ENCODE assay signal across 18 cellular contexts in the genomic region with DNA sequence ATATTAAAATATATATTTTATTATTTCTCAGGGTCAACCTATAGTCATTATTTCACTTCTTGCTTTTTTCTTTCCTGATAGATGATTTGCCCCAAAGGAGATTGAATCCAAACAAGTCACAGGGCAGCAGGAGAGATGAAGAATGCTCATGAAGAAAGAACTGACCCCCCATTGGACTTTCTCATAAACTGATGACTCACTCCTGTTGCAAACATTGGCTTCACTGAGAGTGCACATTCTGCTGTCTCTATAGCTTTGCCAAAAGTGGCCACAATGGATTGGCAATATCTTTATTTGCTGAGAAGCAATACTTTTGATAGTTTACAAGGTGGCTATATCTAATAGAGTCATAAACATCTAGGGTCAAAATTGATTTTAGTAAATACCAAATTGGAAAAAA. TPM values are rescaled to one million over a fixed set of nuclear protein-coding genes. Genes with fewer than 3 reads are reported as not detected.
DNase-seq lines count a peak whose midpoint lies in the region; ATAC-seq and TF ChIP-seq lines count a peak whose summit lies in the region.
"Had no signal": no experiment of that assay in that cellular context is flagged by ENCODE, and none has a peak within 500 bp of the region (broad histone marks: within the 10 kb centered on the region; RNA-seq: fewer than 3 reads in every experiment).

No MANE protein-coding gene starts in this region.

- H3K4me1 ChIP-seq in left lung (no peaks in the 10 kb centered on the region), heart left ventricle (no peaks in the 10 kb centered on the region)
- H3K4me1 ChIP-seq: BLaER1, pancreas had no signal

- TF ChIP-seq CTCF in AG10803 (conservative IDR thresholded peaks at IDR 0.05; ENCODE audit: low read length) (no peak), brain microvascular endothelial cell (IDR thresholded peaks at IDR 0.05; ENCODE audit: low read depth, low read length, missing control alignments) (no peak), left lung (IDR thresholded peaks at IDR 0.05) (no peak), WTC11 (IDR thresholded peaks at IDR 0.05) (no peak), heart left ventricle (IDR thresholded peaks at IDR 0.05) (no peak)

- H3K4me1 Mint-ChIP-seq in WTC11, result no peaks in the 10 kb centered on the region

- peak; percentile 75 for DNase-seq in AG10803 (ENCODE audit: low read depth)
- DNase-seq in LHCN-M2 (ENCODE audit: low read depth), result peak; percentile 26
- DNase-seq in brain microvascular endothelial cell, result peak; percentile 45
- no peak for DNase-seq in left lung
- no peak for DNase-seq in WTC11 (ENCODE audit: low spot score)
- DNase-seq in heart left ventricle, result no peak
- DNase-seq: DMS79 treated with DMSO at 0.1 percent for 48 hours; effector memory CD4-positive, alpha-beta T cell; kidney glomerular epithelial cell; NCI-H1436; NCI-H2227 treated with DMSO at 0.1 percent for 48 hours; pancreas had no signal

- H3K27me3 ChIP-seq in brain microvascular endothelial cell (replicated peaks) (no peaks in the 10 kb centered on the region), left lung (no peaks in the 10 kb centered on the region), heart left ventricle (no peaks in the 10 kb centered on the region)
- H3K27me3 ChIP-seq: BLaER1, cardiac muscle cell, pancreas had no signal

- no peaks in the 10 kb centered on the region for H3K36me3 ChIP-seq in brain microvascular endothelial cell (replicated peaks)
- H3K36me3 ChIP-seq in left lung, result no peaks in the 10 kb centered on the region
- H3K36me3 ChIP-seq in heart left ventricle, result no peaks in the 10 kb centered on the region
- H3K36me3 ChIP-seq: BLaER1, cardiac muscle cell, pancreas had no signal

- H3K27me3 Mint-ChIP-seq in WTC11 (ENCODE audit: low read depth), result no peaks in the 10 kb centered on the region

- H3K9me3 Mint-ChIP-seq in WTC11, result no peaks in the 10 kb centered on the region

- in situ Hi-C loops in brain microvascular endothelial cell (cut with HindIII; ENCODE audit: low pct_ligation_motif_present, low sequenced_read_pairs), result no loop called here

- intact Hi-C loops in left lung (cut with DNase I), result no loop called here
- intact Hi-C loops in heart left ventricle (cut with DNase I), result no loop called here

- CTCF ChIA-PET in WTC11 (lab: Charles Lee), result no interaction called here

- TF ChIP-seq POLR2A in heart left ventricle (IDR thresholded peaks at IDR 0.05), result no peak

- H3K27ac ChIP-seq in brain microvascular endothelial cell (no peak overlapping the region), left lung (no peak overlapping the region), heart left ventricle (no peak overlapping the region)
- H3K27ac ChIP-seq: BLaER1, cardiac muscle cell, pancreas had no signal

- no peak overlapping the region for H3K27ac Mint-ChIP-seq in WTC11

- POLR2A ChIA-PET in WTC11 (lab: Charles Lee), result no interaction called here

- H3K4me3 ChIP-seq in AG10803 (ENCODE audit: low read length) (no peak overlapping the region), brain microvascular endothelial cell (ENCODE audit: low read depth, low read length) (no peak overlapping the region), left lung (no peak overlapping the region), heart left ventricle (no peak overlapping the region)
- H3K4me3 ChIP-seq: BLaER1, cardiac muscle cell, GM12878, pancreas had no signal

- H3K9me3 ChIP-seq in left lung (no peaks in the 10 kb centered on the region), heart left ventricle (no peaks in the 10 kb centered on the region)
- H3K9me3 ChIP-seq: BLaER1, pancreas had no signal

- H3K4me3 Mint-ChIP-seq in WTC11, result no peak overlapping the region

- peak; percentile 44 for ATAC-seq in left lung
- ATAC-seq in HG03460 (IDR thresholded peaks at IDR 0.05; ENCODE audit: unreplicated experiment), result no peak
- no peak for ATAC-seq in WTC11
- ATAC-seq in heart left ventricle, result no peak
- no peak for ATAC-seq in GM19467 (IDR thresholded peaks at IDR 0.05; ENCODE audit: unreplicated experiment)
- ATAC-seq: GM12878, SK-N-SH treated with all-trans-retinoic acid at 6 μM for 48 hours had no signal

- H3K36me3 Mint-ChIP-seq in WTC11, result no peaks in the 10 kb centered on the region

TF ChIP-seq in WTC11, 78 proteins besides CTCF, POLR2A, EP300 and RAD21 (continues in another document):
- TF ChIP-seq NR3C1 (CRISPR knock-in tag; conservative IDR thresholded peaks at IDR 0.05; ENCODE audit: low read depth) (no peak), NFE2L1 (CRISPR knock-in tag; IDR thresholded peaks at IDR 0.05) (no peak), MXD4 (CRISPR knock-in tag; IDR thresholded peaks at IDR 0.05; ENCODE audit: borderline replicate concordance) (no peak), JAZF1 (CRISPR knock-in tag; IDR thresholded peaks at IDR 0.05) (no peak), OVOL2 (CRISPR knock-in tag; IDR thresholded peaks at IDR 0.05; ENCODE audit: borderline replicate concordance) (no peak), ZNF232 (CRISPR knock-in tag; IDR thresholded peaks at IDR 0.05) (no peak), RORB (CRISPR knock-in tag; IDR thresholded peaks at IDR 0.05) (no peak), NR2C2 (CRISPR knock-in tag; IDR thresholded peaks at IDR 0.05) (no peak), GTF2I (CRISPR knock-in tag; conservative IDR thresholded peaks at IDR 0.05) (no peak), ZNF671 (CRISPR knock-in tag; IDR thresholded peaks at IDR 0.05) (no peak)
- TF ChIP-seq, protein P1, sequence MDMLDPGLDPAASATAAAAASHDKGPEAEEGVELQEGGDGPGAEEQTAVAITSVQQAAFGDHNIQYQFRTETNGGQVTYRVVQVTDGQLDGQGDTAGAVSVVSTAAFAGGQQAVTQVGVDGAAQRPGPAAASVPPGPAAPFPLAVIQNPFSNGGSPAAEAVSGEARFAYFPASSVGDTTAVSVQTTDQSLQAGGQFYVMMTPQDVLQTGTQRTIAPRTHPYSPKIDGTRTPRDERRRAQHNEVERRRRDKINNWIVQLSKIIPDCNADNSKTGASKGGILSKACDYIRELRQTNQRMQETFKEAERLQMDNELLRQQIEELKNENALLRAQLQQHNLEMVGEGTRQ (CRISPR knock-in tag; IDR thresholded peaks at IDR 0.05), result no peak
- TF ChIP-seq, protein P2, sequence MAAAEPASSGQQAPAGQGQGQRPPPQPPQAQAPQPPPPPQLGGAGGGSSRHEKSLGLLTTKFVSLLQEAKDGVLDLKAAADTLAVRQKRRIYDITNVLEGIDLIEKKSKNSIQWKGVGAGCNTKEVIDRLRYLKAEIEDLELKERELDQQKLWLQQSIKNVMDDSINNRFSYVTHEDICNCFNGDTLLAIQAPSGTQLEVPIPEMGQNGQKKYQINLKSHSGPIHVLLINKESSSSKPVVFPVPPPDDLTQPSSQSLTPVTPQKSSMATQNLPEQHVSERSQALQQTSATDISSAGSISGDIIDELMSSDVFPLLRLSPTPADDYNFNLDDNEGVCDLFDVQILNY (CRISPR knock-in tag; IDR thresholded peaks at IDR 0.05), result no peak
- TF ChIP-seq, protein P3, sequence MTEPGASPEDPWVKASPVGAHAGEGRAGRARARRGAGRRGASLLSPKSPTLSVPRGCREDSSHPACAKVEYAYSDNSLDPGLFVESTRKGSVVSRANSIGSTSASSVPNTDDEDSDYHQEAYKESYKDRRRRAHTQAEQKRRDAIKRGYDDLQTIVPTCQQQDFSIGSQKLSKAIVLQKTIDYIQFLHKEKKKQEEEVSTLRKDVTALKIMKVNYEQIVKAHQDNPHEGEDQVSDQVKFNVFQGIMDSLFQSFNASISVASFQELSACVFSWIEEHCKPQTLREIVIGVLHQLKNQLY (CRISPR knock-in tag; IDR thresholded peaks at IDR 0.05), result no peak
- TF ChIP-seq, protein P4, sequence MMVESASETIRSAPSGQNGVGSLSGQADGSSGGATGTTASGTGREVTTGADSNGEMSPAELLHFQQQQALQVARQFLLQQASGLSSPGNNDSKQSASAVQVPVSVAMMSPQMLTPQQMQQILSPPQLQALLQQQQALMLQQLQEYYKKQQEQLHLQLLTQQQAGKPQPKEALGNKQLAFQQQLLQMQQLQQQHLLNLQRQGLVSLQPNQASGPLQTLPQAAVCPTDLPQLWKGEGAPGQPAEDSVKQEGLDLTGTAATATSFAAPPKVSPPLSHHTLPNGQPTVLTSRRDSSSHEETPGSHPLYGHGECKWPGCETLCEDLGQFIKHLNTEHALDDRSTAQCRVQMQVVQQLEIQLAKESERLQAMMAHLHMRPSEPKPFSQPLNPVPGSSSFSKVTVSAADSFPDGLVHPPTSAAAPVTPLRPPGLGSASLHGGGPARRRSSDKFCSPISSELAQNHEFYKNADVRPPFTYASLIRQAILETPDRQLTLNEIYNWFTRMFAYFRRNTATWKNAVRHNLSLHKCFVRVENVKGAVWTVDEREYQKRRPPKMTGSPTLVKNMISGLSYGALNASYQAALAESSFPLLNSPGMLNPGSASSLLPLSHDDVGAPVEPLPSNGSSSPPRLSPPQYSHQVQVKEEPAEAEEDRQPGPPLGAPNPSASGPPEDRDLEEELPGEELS (CRISPR knock-in tag; IDR thresholded peaks at IDR 0.05), result no peak
- TF ChIP-seq, protein P5, sequence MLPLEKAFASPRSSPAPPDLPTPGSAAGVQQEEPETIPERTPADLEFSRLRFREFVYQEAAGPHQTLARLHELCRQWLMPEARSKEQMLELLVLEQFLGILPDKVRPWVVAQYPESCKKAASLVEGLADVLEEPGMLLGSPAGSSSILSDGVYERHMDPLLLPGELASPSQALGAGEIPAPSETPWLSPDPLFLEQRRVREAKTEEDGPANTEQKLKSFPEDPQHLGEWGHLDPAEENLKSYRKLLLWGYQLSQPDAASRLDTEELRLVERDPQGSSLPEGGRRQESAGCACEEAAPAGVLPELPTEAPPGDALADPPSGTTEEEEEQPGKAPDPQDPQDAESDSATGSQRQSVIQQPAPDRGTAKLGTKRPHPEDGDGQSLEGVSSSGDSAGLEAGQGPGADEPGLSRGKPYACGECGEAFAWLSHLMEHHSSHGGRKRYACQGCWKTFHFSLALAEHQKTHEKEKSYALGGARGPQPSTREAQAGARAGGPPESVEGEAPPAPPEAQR (CRISPR knock-in tag; IDR thresholded peaks at IDR 0.05), result no peak

RNA-seq across cellular contexts. Expression of a gene that starts 55.9 kb away (rescaled TPM):
- 0.13 and 0.17 TPM in 2 replicates for total RNA-seq in LHCN-M2 (2014; rRNA removed)
- 0.23 TPM for polyA plus RNA-seq in LHCN-M2 (2012)
- 10 to 100 TPM; 34.0 to 51.3 TPM for total RNA-seq in left lung
- total RNA-seq in WTC11 (2021), result 1.3 to 2.2 TPM (median 2.2 TPM) in 3 replicates
- 10 to 100 TPM in 1 of 9 donors, 1 to 10 TPM in 7, under 1 TPM in 1; 0.99 to 12.2 (median 2.3) TPM for total RNA-seq in heart left ventricle
- polyA plus RNA-seq in heart left ventricle, result under 1 TPM; 0.07 to 0.23 TPM
- total RNA-seq: GM12878 had no signal
- polyA plus RNA-seq: GM12878 had no signal

Comparison
In these comparisons a context has a peak if more than half of its experiments do, and no peak if none do; other contexts are left out.
1. DNase-seq: peak in AG10803 (single experiment), LHCN-M2 (single experiment) and brain microvascular endothelial cell (single experiment); none in left lung (0 of 2), WTC11 (single experiment) and heart left ventricle (0 of 5).